ENCODE assay signal across 1 cellular context in genomic region chr19:48646912-48647216, GRCh38.
TF ChIP-seq lines count a peak whose summit lies in the region.

No MANE protein-coding gene starts in this region.

TF ChIP-seq in endothelial cell of umbilical vein, 7 proteins besides CTCF, POLR2A, EP300 and RAD21:
- no peak for TF ChIP-seq GATA2 (IDR thresholded peaks at IDR 0.05; ENCODE audit: insufficient read depth, insufficient read length, low read depth, low read length)
- no peak for TF ChIP-seq POLR2AphosphoS5 (IDR thresholded peaks at IDR 0.05; ENCODE audit: insufficient read depth, low read depth, low read length)
- no peak for TF ChIP-seq FOS (IDR thresholded peaks at IDR 0.05; ENCODE audit: borderline replicate concordance, insufficient read depth, low read length)
- no peak for TF ChIP-seq JUN (IDR thresholded peaks at IDR 0.05; ENCODE audit: borderline replicate concordance, insufficient read depth, insufficient read length, low read depth)
- no peak for TF ChIP-seq EZH2 (IDR thresholded peaks at IDR 0.05; ENCODE audit: borderline replicate concordance, low read depth, low read length, severe bottlenecking)
- no peak for TF ChIP-seq MAX (IDR thresholded peaks at IDR 0.05; ENCODE audit: insufficient read depth, insufficient read length)
- no peak for TF ChIP-seq MYC (IDR thresholded peaks at IDR 0.05; ENCODE audit: low read depth, low read length)
